13 cellular contexts compared by ENCODE assay signal in the genomic region with DNA sequence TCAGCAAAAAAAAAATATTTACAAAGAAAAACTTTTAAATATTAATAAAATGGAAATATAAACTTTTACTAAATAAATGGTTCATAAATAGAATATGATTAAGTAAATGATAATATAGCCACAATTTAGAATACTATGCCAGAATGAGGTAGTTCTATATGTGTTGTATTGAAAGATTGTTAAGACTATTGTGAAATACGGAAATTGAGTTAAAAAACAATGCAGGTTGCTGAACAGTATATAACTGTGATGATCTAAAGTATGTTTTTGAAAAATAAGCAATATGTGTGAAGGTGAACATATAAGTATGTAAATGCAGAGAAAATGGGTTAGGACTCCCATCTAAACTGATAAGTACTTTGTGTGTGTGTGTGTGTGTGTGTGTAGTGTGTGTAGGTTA. TPM values are rescaled to one million over a fixed set of nuclear protein-coding genes. Genes with fewer than 3 reads are reported as not detected.
DNase-seq lines count a peak whose midpoint lies in the region; ATAC-seq, FAIRE-seq and TF ChIP-seq lines count a peak whose summit lies in the region.
"Had no signal": no experiment of that assay in that cellular context is flagged by ENCODE, and none has a peak within 500 bp of the region (broad histone marks: within the 10 kb centered on the region; RNA-seq: fewer than 3 reads in every experiment).

No MANE protein-coding gene starts in this region.

- H3K4me2 ChIP-seq in H9 (ENCODE audit: insufficient read depth, insufficient read length, low read length) = peak overlapping the region; percentile 85
- peak overlapping the region; percentile 96 for H3K4me2 ChIP-seq in trophoblast cell (ENCODE audit: low read length)

- H3K4me1 ChIP-seq in H9 (ENCODE audit: insufficient read depth, low read length) (no peaks in the 10 kb centered on the region), trophoblast cell (ENCODE audit: control insufficient read depth in 1 of 2, insufficient read depth in 2 of 2, low read length in 2 of 2) (no peaks in the 10 kb centered on the region)

- no peak for TF ChIP-seq POLR2A in H54 (IDR thresholded peaks at IDR 0.05; ENCODE audit: low read depth, low read length)

- no peak overlapping the region for H4K12ac ChIP-seq in trophoblast cell (ENCODE audit: low read depth, low read length)

- DNase-seq in H9 = no peak
- DNase-seq in fibroblast of villous mesenchyme (ENCODE audit: low read depth) = no peak
- no peak for DNase-seq in trophoblast cell
- DNase-seq in H54 (ENCODE audit: insufficient read length, low spot score) = no peak
- DNase-seq in effector memory CD8-positive, alpha-beta T cell = no peak
- DNase-seq in putamen (ENCODE audit: low spot score) = no peak
- DNase-seq: aorta; CD4-positive, CD25-positive, alpha-beta regulatory T cell; mucosa of descending colon; sigmoid colon had no signal

- H2AFZ ChIP-seq in H9 (ENCODE audit: low read length) (no peak overlapping the region), trophoblast cell (ENCODE audit: insufficient read depth, low read length, poor library complexity) (no peak overlapping the region)

- H3K36me3 ChIP-seq in trophoblast cell (ENCODE audit: control insufficient read depth in 1 of 2, insufficient read depth in 2 of 2, low read length in 2 of 2) = peaks cover 14 to 34% of the 10 kb centered on the region in 2 experiments

- H3K56ac ChIP-seq in H9 (ENCODE audit: insufficient read length, low read depth, low read length) = no peak overlapping the region

- no peak overlapping the region for H4K5ac ChIP-seq in H9 (ENCODE audit: insufficient read length, low read depth, low read length)

- H2BK20ac ChIP-seq in H9 (ENCODE audit: low read depth, low read length, poor library complexity, severe bottlenecking) = no peak overlapping the region

- H3K4ac ChIP-seq in H9 (ENCODE audit: low read depth, low read length) (no peak overlapping the region), trophoblast cell (ENCODE audit: low read depth, low read length) (no peak overlapping the region)

- H3K9ac ChIP-seq in H9 (ENCODE audit: extremely low read depth, insufficient read length, low read length) (no peak overlapping the region), trophoblast cell (ENCODE audit: low read length) (no peak overlapping the region)

- H3K4me3 ChIP-seq in fibroblast of villous mesenchyme (ENCODE audit: low read depth, low read length) (peak overlapping the region; percentile 89), trophoblast cell (ENCODE audit: low read depth, low read length) (no peak overlapping the region)

- H4K91ac ChIP-seq in H9 (ENCODE audit: insufficient read length, low read depth, low read length) = no peak overlapping the region
- no peak overlapping the region for H4K91ac ChIP-seq in trophoblast cell (ENCODE audit: low read depth, low read length)

- H3K23ac ChIP-seq in H9 (ENCODE audit: insufficient read length, low read depth, low read length) = no peak overlapping the region
- H3K23ac ChIP-seq in trophoblast cell (ENCODE audit: low read length) = no peak overlapping the region

- no peak overlapping the region for H3K27ac ChIP-seq in H9 (ENCODE audit: insufficient read length, low read depth, low read length)
- H3K27ac ChIP-seq in VCaP = peak overlapping the region; percentile 85; the same call in 1 of the 2 replicates
- no peak overlapping the region for H3K27ac ChIP-seq in trophoblast cell (ENCODE audit: low read depth, low read length)

- H3K9me3 Mint-ChIP-seq in H9 = peaks cover 0 to 3% of the 10 kb centered on the region in 2 experiments; a peak in 2 of 5 replicates
- no peaks in the 10 kb centered on the region for H3K9me3 Mint-ChIP-seq in effector memory CD8-positive, alpha-beta T cell

- peaks cover 8% of the 10 kb centered on the region in 2 experiments for H3K4me1 Mint-ChIP-seq in H9
- peaks cover 5 to 23% of the 10 kb centered on the region in 2 donors for H3K4me1 Mint-ChIP-seq in effector memory CD8-positive, alpha-beta T cell (ENCODE audit: low read depth in 2 of 2)

- H3K18ac ChIP-seq in H9 (ENCODE audit: insufficient read length, low read depth, low read length) (no peak overlapping the region), trophoblast cell (ENCODE audit: low read length) (no peak overlapping the region)

- H3K79me2 ChIP-seq in H9 (ENCODE audit: insufficient read depth, low read length) (peaks cover 2% of the 10 kb centered on the region; the same call in 1 of the 2 replicates), trophoblast cell (ENCODE audit: control insufficient read depth, insufficient read depth, low read length, poor library complexity) (peaks cover 4% of the 10 kb centered on the region)

- H2BK15ac ChIP-seq in H9 (ENCODE audit: low read depth, low read length) = no peak overlapping the region

- H3K14ac ChIP-seq in H9 (ENCODE audit: insufficient read depth, low read length) = no peak overlapping the region
- no peak overlapping the region for H3K14ac ChIP-seq in trophoblast cell (ENCODE audit: low read length)

- ATAC-seq in effector memory CD8-positive, alpha-beta T cell (replicated peaks) = no peak
- no peak for ATAC-seq in GM19324 (IDR thresholded peaks at IDR 0.05; ENCODE audit: low FRiP score, unreplicated experiment)

- no peak for TF ChIP-seq CTCF in H9 (conservative IDR thresholded peaks at IDR 0.05)
- TF ChIP-seq CTCF in VCaP (conservative IDR thresholded peaks at IDR 0.05) = no peak
- TF ChIP-seq CTCF in fibroblast of villous mesenchyme (IDR thresholded peaks at IDR 0.05; ENCODE audit: insufficient read depth, low read depth, low read length) = no peak

- H3K9me3 ChIP-seq in H9 (ENCODE audit: control insufficient read depth, low read depth, low read length) (no peaks in the 10 kb centered on the region), trophoblast cell (ENCODE audit: insufficient read depth, low read depth, low read length) (no peaks in the 10 kb centered on the region)

- no peak overlapping the region for H2BK120ac ChIP-seq in H9 (ENCODE audit: low read depth, low read length, poor library complexity, severe bottlenecking)
- H2BK120ac ChIP-seq in trophoblast cell (ENCODE audit: insufficient read depth, low read length, poor library complexity) = no peak overlapping the region

- H3T11ph ChIP-seq in H9 (ENCODE audit: low read length) = no peak overlapping the region

- H3K79me1 ChIP-seq in H9 (ENCODE audit: insufficient read depth, low read depth, low read length, poor library complexity, severe bottlenecking) = no peaks in the 10 kb centered on the region
- H3K79me1 ChIP-seq in trophoblast cell (ENCODE audit: low read length) = peaks cover 2% of the 10 kb centered on the region

- no peak for FAIRE-seq in H54 (lab: Jason Lieb, UNC)

- no peaks in the 10 kb centered on the region for H4K20me1 ChIP-seq in H9 (ENCODE audit: control insufficient read depth, insufficient read depth, insufficient read length)

- no peaks in the 10 kb centered on the region for H3K27me3 Mint-ChIP-seq in H9 (ENCODE audit: low read depth)
- no peaks in the 10 kb centered on the region for H3K27me3 Mint-ChIP-seq in effector memory CD8-positive, alpha-beta T cell
- H3K27me3 Mint-ChIP-seq: CD4-positive, CD25-positive, alpha-beta regulatory T cell had no signal

- H2AK5ac ChIP-seq in H9 (ENCODE audit: insufficient read length, low read length) = no peak overlapping the region
- H2AK5ac ChIP-seq in trophoblast cell (ENCODE audit: low read length) = no peak overlapping the region

- H2BK5ac ChIP-seq in H9 (ENCODE audit: insufficient read length, low read length) = no peak overlapping the region
- no peak overlapping the region for H2BK5ac ChIP-seq in trophoblast cell (ENCODE audit: low read depth, low read length, poor library complexity)

- H4K8ac ChIP-seq in H9 (replicated peaks; ENCODE audit: insufficient read length, low read depth, low read length) (no peak overlapping the region), trophoblast cell (ENCODE audit: low read depth, low read length) (no peak overlapping the region)

- H3K4me3 Mint-ChIP-seq in H9 = peak overlapping the region; percentile 92 to 96
- no peak overlapping the region for H3K4me3 Mint-ChIP-seq in effector memory CD8-positive, alpha-beta T cell

- 100% methylated on average over 1 of the region's 1 CpG for WGBS in H9 (ENCODE audit: extremely low coverage, insufficient read length, low lambda C conversion rate)
- WGBS in trophoblast cell (ENCODE audit: extremely low coverage, insufficient coverage, insufficient read length) = 100% methylated on average over 1 of the region's 1 CpG

- H3K27ac Mint-ChIP-seq in H9 = no peak overlapping the region
- H3K27ac Mint-ChIP-seq in effector memory CD8-positive, alpha-beta T cell = no peak overlapping the region
- H3K27ac Mint-ChIP-seq: activated T-helper 1 cell treated with anti-CD3 and anti-CD28 coated beads, Interleukin-12 subunit alpha, Interleukin-12 subunit beta, Interleukin-2, Interleukin-4 antibody, amounts not matched to agents 30 ng/mL and 10 ng/mL and 1 ng/mL, durations not matched to agents 14 hours and 24 hours and 36 hours had no signal

- no peaks in the 10 kb centered on the region for H3K23me2 ChIP-seq in H9 (ENCODE audit: insufficient read length, low read depth, low read length, poor library complexity, severe bottlenecking)

- no peak overlapping the region for H2BK12ac ChIP-seq in H9 (ENCODE audit: insufficient read length, low read depth, low read length)
- no peak overlapping the region for H2BK12ac ChIP-seq in trophoblast cell (ENCODE audit: low read length)

- H3K36me3 Mint-ChIP-seq in H9 (ENCODE audit: insufficient read depth in 1 of 3, low read depth in 3 of 3) = peaks cover 35 to 41% (median 37%) of the 10 kb centered on the region in 3 experiments
- H3K36me3 Mint-ChIP-seq in effector memory CD8-positive, alpha-beta T cell (ENCODE audit: insufficient read depth) = peaks cover 11% of the 10 kb centered on the region

- no peaks in the 10 kb centered on the region for H3K27me3 ChIP-seq in H9 (ENCODE audit: insufficient read depth, low read length)
- no peaks in the 10 kb centered on the region for H3K27me3 ChIP-seq in trophoblast cell (ENCODE audit: insufficient read depth, low read length)
- H3K27me3 ChIP-seq: sigmoid colon had no signal

RNA-seq across cellular contexts. Expression of a gene that starts 1.2 kb away (rescaled TPM):
- total RNA-seq in H9 (2021) = 22.3 and 27.3 TPM in 2 replicates
- 16.1 and 22.5 TPM in 2 replicates for total RNA-seq in fibroblast of villous mesenchyme
- polyA plus RNA-seq in trophoblast cell (2013) = 7.2 and 7.3 TPM in 2 replicates

RNA-seq across cellular contexts. Expression of a gene that starts 24.9 kb away (rescaled TPM):
- 17.5 and 18.8 TPM in 2 replicates for total RNA-seq in H9 (2021)
- 11.6 and 16.0 TPM in 2 replicates for total RNA-seq in fibroblast of villous mesenchyme
- polyA plus RNA-seq in trophoblast cell (2013) = 12.3 and 13.1 TPM in 2 replicates

Comparison
In these comparisons a context has a peak if more than half of its experiments do, and no peak if none do; other contexts are left out.
1. H3K4me3 Mint-ChIP-seq: peak in H9 (2 of 2); none in effector memory CD8-positive, alpha-beta T cell (0 of 2).